In genomic region chr20:18986895-18987580, GRCh38 we compare ENCODE assay signal across 18 cellular contexts.
DNase-seq lines count a peak whose midpoint lies in the region; ATAC-seq and TF ChIP-seq lines count a peak whose summit lies in the region.
"Had no signal": no experiment of that assay in that cellular context is flagged by ENCODE, and none has a peak within 500 bp of the region (broad histone marks: within the 10 kb centered on the region; RNA-seq: fewer than 3 reads in every experiment).

No MANE protein-coding gene starts in this region.

- H3K36me3 Mint-ChIP-seq in nephron (ENCODE audit: low read depth): no peaks in the 10 kb centered on the region
- H3K36me3 Mint-ChIP-seq: CD14-positive monocyte had no signal

- H3K27ac Mint-ChIP-seq in nephron: peak overlapping the region in 2 of 3 experiments; percentile 57 to 73
- H3K27ac Mint-ChIP-seq: CD14-positive monocyte had no signal

- POLR2A ChIA-PET in HEK293T (lab: Yijun Ruan, JAX): no interaction called here

- intact Hi-C loops in left ventricle myocardium inferior (cut with micrococcal nuclease) (no loop called here), cardiac septum (cut with DNase I) (no loop called here), vagina (cut with DNase I) (no loop called here)

- no peak for DNase-seq in left ventricle myocardium inferior
- no peak for DNase-seq in cardiac septum (ENCODE audit: low spot score)
- DNase-seq in vagina (ENCODE audit: extremely low spot score in 2 of 2): peak; percentile 64 to 90
- no peak for DNase-seq in globus pallidus (ENCODE audit: low spot score)
- no peak for DNase-seq in HEK293T (ENCODE audit: extremely low spot score)
- DNase-seq: MM.1S, NCI-H1105, NCI-H1694 treated with DMSO at 0.1 percent for 48 hours, NCI-H446 treated with DMSO at 0.1 percent for 48 hours, NCI-H748 treated with DMSO at 0.1 percent for 48 hours, SHP77 treated with DMSO at 0.1 percent for 48 hours had no signal

- peak overlapping the region; percentile 50 for H3K27ac ChIP-seq in left ventricle myocardium inferior (replicated peaks)
- peak overlapping the region; percentile 32 for H3K27ac ChIP-seq in skeletal muscle tissue (ENCODE audit: low read depth, low read length)
- H3K27ac ChIP-seq in vagina: peak overlapping the region; percentile 73
- H3K27ac ChIP-seq: KMS-11 had no signal

- peaks cover 31% of the 10 kb centered on the region for H3K4me1 Mint-ChIP-seq in nephron
- H3K4me1 Mint-ChIP-seq: CD14-positive monocyte had no signal

- H3K4me1 ChIP-seq in left ventricle myocardium inferior: no peaks in the 10 kb centered on the region
- H3K4me1 ChIP-seq in skeletal muscle tissue (ENCODE audit: control insufficient read depth in 3 of 3, insufficient read depth in 3 of 3, low read length in 3 of 3): peaks cover 4 to 7% (median 6%) of the 10 kb centered on the region in 3 donors
- peaks cover 67% of the 10 kb centered on the region for H3K4me1 ChIP-seq in vagina

- H3K27me3 Mint-ChIP-seq in nephron (ENCODE audit: low read depth): no peaks in the 10 kb centered on the region

- no peaks in the 10 kb centered on the region for H3K9me3 Mint-ChIP-seq in nephron

- H3K27me3 ChIP-seq in left ventricle myocardium inferior (ENCODE audit: low read depth) (no peaks in the 10 kb centered on the region), skeletal muscle tissue (ENCODE audit: control insufficient read depth in 3 of 3, insufficient read depth in 3 of 3, low read length in 3 of 3) (no peaks in the 10 kb centered on the region), vagina (no peaks in the 10 kb centered on the region)

- H3K9ac ChIP-seq in skeletal muscle tissue (ENCODE audit: low read depth in 1 of 3, low read length in 3 of 3): no peak overlapping the region
- H3K9ac ChIP-seq: KMS-11 had no signal

- no peak overlapping the region for H3K4me3 ChIP-seq in left ventricle myocardium inferior
- no peak overlapping the region for H3K4me3 ChIP-seq in skeletal muscle tissue (ENCODE audit: low read length in 3 of 3)
- no peak overlapping the region for H3K4me3 ChIP-seq in vagina

- TF ChIP-seq CTCF in left ventricle myocardium inferior (IDR thresholded peaks at IDR 0.05; ENCODE audit: borderline replicate concordance): no peak
- TF ChIP-seq CTCF in nephron (IDR thresholded peaks at IDR 0.05; ENCODE audit: unreplicated experiment in 3 of 3): no peak
- no peak for TF ChIP-seq CTCF in vagina (IDR thresholded peaks at IDR 0.05)

- no peak for ATAC-seq in GM21360 (IDR thresholded peaks at IDR 0.05; ENCODE audit: unreplicated experiment)
- ATAC-seq: HCT116, Panc1 had no signal

- no peak for TF ChIP-seq POLR2A in vagina (IDR thresholded peaks at IDR 0.05)

- H3K4me3 Mint-ChIP-seq in nephron: no peak overlapping the region
- H3K4me3 Mint-ChIP-seq: CD14-positive monocyte had no signal

- no peaks in the 10 kb centered on the region for H3K36me3 ChIP-seq in left ventricle myocardium inferior
- H3K36me3 ChIP-seq in skeletal muscle tissue (ENCODE audit: control insufficient read depth in 3 of 3, insufficient read depth in 3 of 3, low read length in 3 of 3): no peaks in the 10 kb centered on the region
- H3K36me3 ChIP-seq in vagina: no peaks in the 10 kb centered on the region

- no peaks in the 10 kb centered on the region for H3K9me3 ChIP-seq in left ventricle myocardium inferior (replicated peaks)
- H3K9me3 ChIP-seq in skeletal muscle tissue (ENCODE audit: control insufficient read depth in 3 of 3, low read length in 3 of 3): no peaks in the 10 kb centered on the region
- no peaks in the 10 kb centered on the region for H3K9me3 ChIP-seq in vagina

- CTCF ChIA-PET in HEK293T (lab: Yijun Ruan, JAX): interaction anchor here (1.5 kb wide), 1 partner anchor 355 kb away, joined by 3 read pairs; no protein-coding TSS in a partner anchor

TF ChIP-seq in HEK293T, 16 proteins besides CTCF, POLR2A, EP300 and RAD21:
- TF ChIP-seq ZNF384 (IDR thresholded peaks at IDR 0.05) (no peak), FOXA1 (IDR thresholded peaks at IDR 0.05) (no peak), CTBP1 (IDR thresholded peaks at IDR 0.05; ENCODE audit: borderline replicate concordance) (no peak), LEF1 (IDR thresholded peaks at IDR 0.05; ENCODE audit: borderline replicate concordance) (no peak), ARNT (IDR thresholded peaks at IDR 0.05) (no peak), BHLHE40 (IDR thresholded peaks at IDR 0.05; ENCODE audit: borderline replicate concordance) (no peak), ELF4 (IDR thresholded peaks at IDR 0.05) (no peak), SP1 (IDR thresholded peaks at IDR 0.05) (no peak), TARDBP (IDR thresholded peaks at IDR 0.05) (no peak), L3MBTL2 (conservative IDR thresholded peaks at IDR 0.05) (no peak), FOXM1 (IDR thresholded peaks at IDR 0.05; ENCODE audit: borderline replicate concordance) (no peak)

Comparison
In these comparisons a context has a peak if more than half of its experiments do, and no peak if none do; other contexts are left out.
1. DNase-seq: peak in vagina (2 of 2); none in left ventricle myocardium inferior (single experiment), cardiac septum (single experiment), globus pallidus (single experiment) and HEK293T (single experiment).
2. Peak in every context shown above with its lines, with median percentiles within 50 percentile points of each other: H3K27ac ChIP-seq.